In genomic region chr15:65286704-65287514, GRCh38 we compare ENCODE assay signal across 8 cellular contexts. TPM values are rescaled to one million over a fixed set of nuclear protein-coding genes. Genes with fewer than 3 reads are reported as not detected.
DNase-seq lines count a peak whose midpoint lies in the region; ATAC-seq, FAIRE-seq and TF ChIP-seq lines count a peak whose summit lies in the region.

A gene with protein sequence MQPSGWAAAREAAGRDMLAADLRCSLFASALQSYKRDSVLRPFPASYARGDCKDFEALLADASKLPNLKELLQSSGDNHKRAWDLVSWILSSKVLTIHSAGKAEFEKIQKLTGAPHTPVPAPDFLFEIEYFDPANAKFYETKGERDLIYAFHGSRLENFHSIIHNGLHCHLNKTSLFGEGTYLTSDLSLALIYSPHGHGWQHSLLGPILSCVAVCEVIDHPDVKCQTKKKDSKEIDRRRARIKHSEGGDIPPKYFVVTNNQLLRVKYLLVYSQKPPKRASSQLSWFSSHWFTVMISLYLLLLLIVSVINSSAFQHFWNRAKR (minus strand): TSS chr15:65286883. CDS start chr15:65286426, 457 bp downstream.

- H3K27me3 ChIP-seq in BJ (ENCODE audit: control insufficient read depth, insufficient read depth, low read length), result no peaks in the 10 kb centered on the region; the same call in 1 of the 2 replicates

- ATAC-seq in HG03439 (IDR thresholded peaks at IDR 0.05; ENCODE audit: unreplicated experiment) (peak; percentile 89), left colon (peak; percentile 94)

- CTCF ChIA-PET in BJ (lab: Yijun Ruan, JAX), result interaction anchor here (0.6 to 4.4 kb wide), 6 partner anchors 10 to 97 kb away, joined by 3 to 25 read pairs (median 4); no protein-coding TSS in a partner anchor

- H3K4me3 ChIP-seq in BJ (ENCODE audit: low read depth, low read length), result peak within 1 kb of the TSS; percentile 56

- DNase-seq in BJ (ENCODE audit: low read depth) (no peak), GM19239 (ENCODE audit: insufficient read length, low spot score) (peak; percentile 83), NCI-H510A treated with DMSO at 0.1 percent for 48 hours (lab: John Stamatoyannopoulos, UW) (peak; percentile 62), chondrocyte (ENCODE audit: low spot score) (peak; percentile 95), left colon (peak; percentile 94 to 95)
- DNase-seq in activated CD4-positive, alpha-beta T cell treated with anti-CD3 and anti-CD28 coated beads for 24 hours (ENCODE audit: low read depth in 2 of 2), result peak; percentile 84 to 85
- DNase-seq in stimulated activated CD4-positive, alpha-beta T cell treated with anti-CD3 and anti-CD28 coated beads, Interleukin-1b, Interleukin-23, amount 100 ng/mL, for 48 hours, result peak; percentile 91

- peak within 1 kb of the TSS; percentile 55 for H3K27ac Mint-ChIP-seq in chondrocyte (ENCODE audit: unreplicated experiment)

- intact Hi-C loops in left colon (cut with DNase I, micrococcal nuclease), result no loop called here

- no peaks in the 10 kb centered on the region for H3K36me3 ChIP-seq in BJ (ENCODE audit: control insufficient read depth, insufficient read depth, low read length)

- H3K27me3 Mint-ChIP-seq in chondrocyte (ENCODE audit: low read depth), result no peaks in the 10 kb centered on the region

- H3K4me3 Mint-ChIP-seq in chondrocyte (ENCODE audit: unreplicated experiment), result peak within 1 kb of the TSS; percentile 80

- POLR2A ChIA-PET in BJ (lab: Charles Lee), result interaction anchor here (0.8 to 1.1 kb wide), 3 partner anchors 18 to 102 kb away, joined by 3 to 12 read pairs (median 11); partner anchors contain the start of genes CLPX and RNU5B-1

- TF ChIP-seq CTCF in BJ (IDR thresholded peaks at IDR 0.05; ENCODE audit: insufficient read depth, low read depth, low read length) (peak; percentile 21; the same call in 1 of the 2 replicates), chondrocyte (IDR thresholded peaks at IDR 0.05) (peak; percentile 74)

- H3K36me3 Mint-ChIP-seq in chondrocyte (ENCODE audit: low read depth), result peaks cover 4% of the 10 kb centered on the region

- no peaks in the 10 kb centered on the region for H3K9me3 Mint-ChIP-seq in chondrocyte (ENCODE audit: low read depth)

- peaks cover 15% of the 10 kb centered on the region for H3K4me1 Mint-ChIP-seq in chondrocyte (ENCODE audit: low read depth)

- peak; percentile 61 for FAIRE-seq in GM19239 (lab: Jason Lieb, UNC)

RNA-seq across cellular contexts. Expression of the gene that starts here (rescaled TPM):
- 5.1 and 5.2 TPM in 2 replicates for polyA plus RNA-seq in BJ (2011; rRNA removed)
- 4.7 and 4.9 TPM in 2 replicates for polyA minus RNA-seq in BJ (2011; rRNA and poly(A)+ RNA removed)
- total RNA-seq in chondrocyte (7.1 to 8.7 TPM (median 8.2 TPM) in 3 replicates), left colon (1 to 10 TPM; 7.6 to 9.0 TPM)
